In genomic region chr14:100486025-100486828, GRCh38 we compare ENCODE assay signal across 9 cellular contexts.
A peak's percentile ranks its signal among the peaks of the same experiment; 100 is the strongest.
DNase-seq lines count a peak whose midpoint lies in the region; ATAC-seq and TF ChIP-seq lines count a peak whose summit lies in the region.
"Had no signal": no experiment of that assay in that cellular context is flagged by ENCODE, and none has a peak within 500 bp of the region (broad histone marks: within the 10 kb centered on the region; RNA-seq: fewer than 3 reads in every experiment).

No MANE protein-coding gene starts in this region.

- no peak overlapping the region for H3K4me3 Mint-ChIP-seq in stimulated activated naive CD8-positive, alpha-beta T cell treated with anti-CD3 and anti-CD28 coated beads, Interleukin-15, amount 100 ng/mL, for 72 hours
- H3K4me3 Mint-ChIP-seq: activated naive CD8-positive, alpha-beta T cell had no signal

- H3K9me3 Mint-ChIP-seq in stimulated activated naive CD8-positive, alpha-beta T cell treated with anti-CD3 and anti-CD28 coated beads, Interleukin-15, amount 100 ng/mL, for 72 hours, result no peaks in the 10 kb centered on the region

- no peak overlapping the region for H3K9ac ChIP-seq in colonic mucosa (ENCODE audit: low read depth in 2 of 2, low read length in 2 of 2)

- H3K4me3 ChIP-seq in HFF-Myc (replicated peaks; ENCODE audit: low read depth, low read length), result no peak overlapping the region
- H3K4me3 ChIP-seq in colonic mucosa, result no peak overlapping the region

- H3K27me3 Mint-ChIP-seq in stimulated activated naive CD8-positive, alpha-beta T cell treated with anti-CD3 and anti-CD28 coated beads, Interleukin-15, amount 100 ng/mL, for 72 hours, result no peaks in the 10 kb centered on the region
- H3K27me3 Mint-ChIP-seq: activated naive CD8-positive, alpha-beta T cell had no signal

- peak; percentile 73 for DNase-seq in GM10266 (ENCODE audit: extremely low spot score)
- DNase-seq in HFF-Myc (ENCODE audit: extremely low read depth, low read depth), result peak; percentile 89
- peak; percentile 65 for DNase-seq in NCI-H146 treated with DMSO at 0.1 percent for 48 hours (lab: John Stamatoyannopoulos, UW; ENCODE audit: unreplicated experiment)
- peak; percentile 21 for DNase-seq in activated CD4-positive, CD25-positive, alpha-beta regulatory T cell treated with anti-CD3 and anti-CD28 coated beads, Interleukin-2, amount 50 U/mL, for 16 hours (ENCODE audit: low read depth, low spot score)
- peak; percentile 62 for DNase-seq in colonic mucosa
- DNase-seq in middle frontal gyrus (ENCODE audit: extremely low spot score, low spot score), result peak; percentile 29
- DNase-seq in stimulated activated naive CD8-positive, alpha-beta T cell treated with anti-CD3 and anti-CD28 coated beads, Interleukin-15, amount 100 ng/mL, for 72 hours, result peak; percentile 36 to 42
- DNase-seq in GOT3 (lab: John Stamatoyannopoulos, UW), result no peak

- TF ChIP-seq CTCF in GM10266 (IDR thresholded peaks at IDR 0.05; ENCODE audit: control insufficient read depth, insufficient read depth, low read depth, missing control alignments) (no peak), HFF-Myc (IDR thresholded peaks at IDR 0.05; ENCODE audit: low read depth, low read length, missing control alignments) (no peak), colonic mucosa (IDR thresholded peaks at IDR 0.05) (no peak)

- H3K4me1 Mint-ChIP-seq in stimulated activated naive CD8-positive, alpha-beta T cell treated with anti-CD3 and anti-CD28 coated beads, Interleukin-15, amount 100 ng/mL, for 72 hours, result peaks cover 22% of the 10 kb centered on the region

- intact Hi-C loops in colonic mucosa (cut with DNase I), result no loop called here

- H3K4me1 ChIP-seq in colonic mucosa, result no peaks in the 10 kb centered on the region

- no peak overlapping the region for H3K27ac Mint-ChIP-seq in stimulated activated naive CD8-positive, alpha-beta T cell treated with anti-CD3 and anti-CD28 coated beads, Interleukin-15, amount 100 ng/mL, for 72 hours
- H3K27ac Mint-ChIP-seq: activated naive CD8-positive, alpha-beta T cell had no signal

- no peaks in the 10 kb centered on the region for H3K27me3 ChIP-seq in colonic mucosa

- no peaks in the 10 kb centered on the region for H3K9me3 ChIP-seq in colonic mucosa

- no peaks in the 10 kb centered on the region for H3K36me3 ChIP-seq in colonic mucosa

- peak; percentile 60 for ATAC-seq in stimulated activated naive CD8-positive, alpha-beta T cell treated with anti-CD3 and anti-CD28 coated beads, Interleukin-15, amount 100 ng/mL, for 72 hours

- H3K27ac ChIP-seq in colonic mucosa, result no peak overlapping the region
